ENCODE assay signal across 8 cellular contexts in genomic region chr17:39979865-39980401, GRCh38. TPM values are rescaled to one million over a fixed set of nuclear protein-coding genes. Genes with fewer than 3 reads are reported as not detected.
DNase-seq lines count a peak whose midpoint lies in the region; ATAC-seq lines count a peak whose summit lies in the region.

No MANE protein-coding gene starts in this region.

- peak; percentile 23 for ATAC-seq in GM19395 (IDR thresholded peaks at IDR 0.05; ENCODE audit: unreplicated experiment)

- H3K36me3 ChIP-seq in endocrine pancreas (ENCODE audit: control insufficient read depth, insufficient read depth, low read length) (peaks cover 6% of the 10 kb centered on the region), mucosa of stomach (ENCODE audit: control insufficient read depth, insufficient read depth, low read length) (peaks cover under 1% of the 10 kb centered on the region)

- H3K9me3 ChIP-seq in endocrine pancreas (ENCODE audit: control insufficient read depth, low read length) (no peaks in the 10 kb centered on the region), mucosa of stomach (ENCODE audit: control insufficient read depth, low read length) (no peaks in the 10 kb centered on the region)

- DNase-seq in DMS114 treated with DMSO at 0.1 percent for 48 hours (lab: John Stamatoyannopoulos, UW; ENCODE audit: unreplicated experiment): peak; percentile 49
- peak; percentile 10 for DNase-seq in HuH-7 (ENCODE audit: low spot score)
- peak; percentile 42 for DNase-seq in SK-MEL-5 (ENCODE audit: low read depth, low spot score)
- DNase-seq in NCI-H2196 (lab: John Stamatoyannopoulos, UW; ENCODE audit: unreplicated experiment): no peak
- DNase-seq in G401 (ENCODE audit: low spot score): no peak

- H3K27me3 ChIP-seq in endocrine pancreas (ENCODE audit: control insufficient read depth, insufficient read depth, low read length) (no peaks in the 10 kb centered on the region), mucosa of stomach (ENCODE audit: control insufficient read depth, insufficient read depth, low read length) (peaks cover 5% of the 10 kb centered on the region)

- in situ Hi-C loops in SK-MEL-5 (cut with HindIII; ENCODE audit: low pct_unique_long_range_greater_than_20kb, low sequenced_read_pairs): loop anchor here (25.0 kb wide), 1 partner anchor 107 kb away; no protein-coding TSS in a partner anchor
- in situ Hi-C loops in G401 (cut with HindIII; ENCODE audit: low sequenced_read_pairs): loop anchor here (25.0 kb wide), 1 partner anchor 293 kb away; the partner anchor contains the start of gene PGAP3

- H3K4me3 ChIP-seq in endocrine pancreas (ENCODE audit: control insufficient read depth, insufficient read depth, low read length) (peak overlapping the region; percentile 57), mucosa of stomach (ENCODE audit: low read length) (peak overlapping the region; percentile 42)

- H3K9ac ChIP-seq in endocrine pancreas (ENCODE audit: control insufficient read depth, insufficient read depth, low read length) (peak overlapping the region; percentile 31), mucosa of stomach (ENCODE audit: low read length) (peak overlapping the region; percentile 51)

- H3K4me1 ChIP-seq in endocrine pancreas (ENCODE audit: control insufficient read depth, insufficient read depth, low read length) (peaks cover 10% of the 10 kb centered on the region), mucosa of stomach (ENCODE audit: control insufficient read depth, insufficient read depth, low read length) (peaks cover 16% of the 10 kb centered on the region)

RNA-seq across cellular contexts. Expression of gene PSMD3, which starts 0.7 kb away (rescaled TPM):
- 125 and 129 TPM in 2 replicates for total RNA-seq in SK-MEL-5 (2014; rRNA removed; shearing (Covaris generic))
- 179 and 216 TPM in 2 replicates for polyA plus RNA-seq in SK-MEL-5 (2015; cell fraction: cytosol; rRNA removed)
- 115 and 138 TPM in 2 replicates for polyA plus RNA-seq in SK-MEL-5 (2015; cell fraction: nucleus; rRNA removed)
- 248 and 317 TPM in 2 replicates for total RNA-seq in G401 (2014; rRNA removed; shearing (Covaris generic))

RNA-seq across cellular contexts. Expression of gene GSDMA, which starts 17.1 kb away (rescaled TPM):
- not detected in 2 replicates for total RNA-seq in SK-MEL-5 (2014; rRNA removed; shearing (Covaris generic))
- not detected in 2 replicates for polyA plus RNA-seq in SK-MEL-5 (2015; cell fraction: cytosol; rRNA removed)
- not detected in 2 replicates for polyA plus RNA-seq in SK-MEL-5 (2015; cell fraction: nucleus; rRNA removed)
- not detected in 2 replicates for total RNA-seq in G401 (2014; rRNA removed; shearing (Covaris generic))

RNA-seq across cellular contexts. Expression of gene CSF3, which starts 35.3 kb away (rescaled TPM):
- not detected in 2 replicates for total RNA-seq in SK-MEL-5 (2014; rRNA removed; shearing (Covaris generic))
- 0.06 TPM in 1 of 2 replicates, not detected in the other for polyA plus RNA-seq in SK-MEL-5 (2015; cell fraction: cytosol; rRNA removed)
- polyA plus RNA-seq in SK-MEL-5 (2015; cell fraction: nucleus; rRNA removed): not detected in 2 replicates
- total RNA-seq in G401 (2014; rRNA removed; shearing (Covaris generic)): not detected in 2 replicates

RNA-seq across cellular contexts. Expression of gene LRRC3C, which starts 52.4 kb away (rescaled TPM):
- total RNA-seq in SK-MEL-5 (2014; rRNA removed; shearing (Covaris generic)): not detected in 2 replicates
- polyA plus RNA-seq in SK-MEL-5 (2015; cell fraction: cytosol; rRNA removed): not detected in 2 replicates
- polyA plus RNA-seq in SK-MEL-5 (2015; cell fraction: nucleus; rRNA removed): not detected in 2 replicates
- not detected in 2 replicates for total RNA-seq in G401 (2014; rRNA removed; shearing (Covaris generic))

RNA-seq across cellular contexts. Expression of gene ORMDL3, which starts 52.5 kb away (rescaled TPM):
- total RNA-seq in SK-MEL-5 (2014; rRNA removed; shearing (Covaris generic)): 32.4 and 33.7 TPM in 2 replicates
- polyA plus RNA-seq in SK-MEL-5 (2015; cell fraction: cytosol; rRNA removed): 41.4 and 46.5 TPM in 2 replicates
- polyA plus RNA-seq in SK-MEL-5 (2015; cell fraction: nucleus; rRNA removed): 12.5 and 16.5 TPM in 2 replicates
- total RNA-seq in G401 (2014; rRNA removed; shearing (Covaris generic)): 37.8 and 40.4 TPM in 2 replicates

Comparison
In these comparisons a context has a peak if more than half of its experiments do, and no peak if none do; other contexts are left out.
1. DNase-seq: peak in DMS114 treated with DMSO at 0.1 percent for 48 hours (single experiment), HuH-7 (single experiment) and SK-MEL-5 (single experiment); none in NCI-H2196 (single experiment) and G401 (single experiment).